33 cellular contexts compared by ENCODE assay signal in the genomic region with DNA sequence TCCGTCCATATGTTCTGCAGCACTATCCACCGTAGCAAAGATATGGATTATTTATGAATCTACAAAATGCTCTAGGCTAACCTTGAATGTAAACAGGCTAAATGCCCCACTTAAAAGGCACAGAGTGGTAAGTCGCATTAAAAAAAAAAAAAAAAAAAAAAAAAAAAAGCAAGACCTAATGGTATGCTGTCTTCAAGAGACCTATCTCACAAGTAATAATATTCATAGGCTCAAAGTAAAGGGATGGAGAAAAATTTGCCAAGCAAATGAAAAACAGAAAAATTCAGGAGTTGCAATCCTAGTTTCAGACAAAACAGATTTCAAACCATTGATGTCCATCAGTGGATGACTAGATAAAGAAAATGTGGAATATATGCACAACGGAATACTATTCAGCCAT.
"Had no signal": no experiment of that assay in that cellular context is flagged by ENCODE, and none has a peak within 500 bp of the region (broad histone marks: within the 10 kb centered on the region; RNA-seq: fewer than 3 reads in every experiment).

No MANE protein-coding gene starts in this region.

- ATAC-seq: activated naive CD4-positive, alpha-beta T cell treated with anti-CD3 and anti-CD28 coated beads, Interleukin-2, amount 50 U/mL, for 72 hours; activated naive CD8-positive, alpha-beta T cell treated with anti-CD3 and anti-CD28 coated beads, Interleukin-2, amount 50 U/mL, for 24 hours; activated T-cell treated with anti-CD3 and anti-CD28 coated beads, Interleukin-2, amount 50 U/mL, for 4 hours; activated T-cell treated with anti-CD3 and anti-CD28 coated beads, Interleukin-2, amount 50 U/mL, for 72 hours; activated T-helper 17 cell treated with anti-CD3 and anti-CD28 coated beads, Interleukin-2, amount 50 U/mL, for 72 hours; body of pancreas had no signal

- H3K27me3 ChIP-seq: adrenal gland, body of pancreas, brain microvascular endothelial cell, breast epithelium, cardiac muscle cell had no signal

- H3K36me3 ChIP-seq: adrenal gland, brain microvascular endothelial cell, breast epithelium, cardiac muscle cell had no signal

- H3K4me3 ChIP-seq: adrenal gland, body of pancreas, breast epithelium, cardiac muscle cell had no signal

- H3K4me1 ChIP-seq: adrenal gland, body of pancreas, breast epithelium had no signal

- DNase-seq: activated effector memory CD4-positive, alpha-beta T cell treated with anti-CD3 and anti-CD28 coated beads, Interleukin-2, amount 50 U/mL, for 16 hours; activated effector memory CD4-positive, alpha-beta T cell treated with Interleukin-2 at 50 U/mL for 16 hours; activated gamma-delta T cell; activated gamma-delta T cell treated with Interleukin-2 at 50 U/mL for 16 hours; activated naive CD4-positive, alpha-beta T cell; activated naive CD4-positive, alpha-beta T cell treated with anti-CD3 and anti-CD28 coated beads for 36 hours; activated naive CD4-positive, alpha-beta T cell treated with anti-CD3 and anti-CD28 coated beads, Interleukin-2, amount 10 ng/mL, durations not matched to agents 7 days and 5 days; activated naive CD4-positive, alpha-beta T cell treated with anti-CD3 and anti-CD28 coated beads, Interleukin-2, amount 50 U/mL, for 16 hours; activated naive CD4-positive, alpha-beta T cell treated with Interleukin-2 at 50 U/mL for 16 hours; activated naive CD8-positive, alpha-beta T cell treated with anti-CD3 and anti-CD28 coated beads for 36 hours; activated naive CD8-positive, alpha-beta T cell treated with anti-CD3 and anti-CD28 coated beads, Interleukin-2, amount 10 ng/mL, durations not matched to agents 7 days and 5 days; activated naive CD8-positive, alpha-beta T cell treated with anti-CD3 and anti-CD28 coated beads, Interleukin-2, amount 50 U/mL, for 24 hours; activated T-cell treated with anti-CD3 and anti-CD28 coated beads, Interleukin-2, amount 50 U/mL, for 24 hours; activated T-cell treated with anti-CD3 and anti-CD28 coated beads, Interleukin-2, amount 50 U/mL, for 4 hours; activated T-cell treated with anti-CD3 and anti-CD28 coated beads, Interleukin-2, amount 50 U/mL, for 48 hours; activated T-cell treated with anti-CD3 and anti-CD28 coated beads, Interleukin-2, amount 50 U/mL, for 72 hours; adrenal gland; amniotic stem cell; amygdala; anterior cingulate cortex; aorta; body of pancreas; brain microvascular endothelial cell; caudate nucleus; central memory CD4-positive, alpha-beta T cell; cerebellar nuclear complex had no signal

- H3K27ac ChIP-seq: adrenal gland, body of pancreas, brain microvascular endothelial cell, breast epithelium, cardiac muscle cell had no signal

- H3K9me3 ChIP-seq: body of pancreas had no signal

- FAIRE-seq: astrocyte, bronchial epithelial cell, colon had no signal
